In genomic region chr22:17565986-17566687, GRCh38 we compare ENCODE assay signal across 34 cellular contexts. TPM values are rescaled to one million over a fixed set of nuclear protein-coding genes. Genes with fewer than 3 reads are reported as not detected.
DNase-seq lines count a peak whose midpoint lies in the region; ATAC-seq and TF ChIP-seq lines count a peak whose summit lies in the region.
"Had no signal": no experiment of that assay in that cellular context is flagged by ENCODE, and none has a peak within 500 bp of the region (broad histone marks: within the 10 kb centered on the region; RNA-seq: fewer than 3 reads in every experiment).

No MANE protein-coding gene starts in this region.

- no peaks in the 10 kb centered on the region for H4K20me1 ChIP-seq in GM23338 (replicated peaks; ENCODE audit: insufficient read depth)

- TF ChIP-seq CTCF in GM23338 (conservative IDR thresholded peaks at IDR 0.05; ENCODE audit: low read depth in 2 of 2) (no peak), WTC11 (IDR thresholded peaks at IDR 0.05) (no peak), gastroesophageal sphincter (IDR thresholded peaks at IDR 0.05) (no peak), progenitor cell of endocrine pancreas (IDR thresholded peaks at IDR 0.05; ENCODE audit: unreplicated experiment) (no peak), mucosa of descending colon (IDR thresholded peaks at IDR 0.05) (no peak), foreskin keratinocyte (conservative IDR thresholded peaks at IDR 0.05) (no peak)

- H3K9me2 ChIP-seq in GM23338 (ENCODE audit: insufficient read depth): no peaks in the 10 kb centered on the region

- CTCF ChIA-PET in WTC11 (lab: Charles Lee): interaction anchor here (1.4 to 1.5 kb wide), 2 partner anchors 8 to 447 kb away, joined by 4 to 5 read pairs; no protein-coding TSS in a partner anchor

- H3K4me1 Mint-ChIP-seq in GM23338 (peaks cover 48% of the 10 kb centered on the region), WTC11 (peaks cover 43% of the 10 kb centered on the region), progenitor cell of endocrine pancreas (ENCODE audit: low read depth) (peaks cover 25% of the 10 kb centered on the region)
- H3K4me1 Mint-ChIP-seq: CD8-positive, alpha-beta memory T cell; immature natural killer cell had no signal

- no peak overlapping the region for H3K4me3 ChIP-seq in GM23338
- H3K4me3 ChIP-seq in gastroesophageal sphincter: no peak overlapping the region
- no peak overlapping the region for H3K4me3 ChIP-seq in mucosa of descending colon
- H3K4me3 ChIP-seq: left lung, MG63, skin epidermis, thyroid gland had no signal

- peaks cover 4% of the 10 kb centered on the region; the same call in 1 of the 2 replicates for H3F3A ChIP-seq in GM23338 (replicated peaks; ENCODE audit: low read depth)

- intact Hi-C loops in mucosa of descending colon (cut with DNase I, micrococcal nuclease): no loop called here

- peak overlapping the region; percentile 57 for H3K27ac Mint-ChIP-seq in GM23338
- H3K27ac Mint-ChIP-seq in WTC11: peak overlapping the region; percentile 12; the same call in 1 of the 2 replicates
- H3K27ac Mint-ChIP-seq in progenitor cell of endocrine pancreas: peak overlapping the region; percentile 60
- H3K27ac Mint-ChIP-seq: activated CD4-positive, alpha-beta memory T cell treated with anti-CD3 and anti-CD28 coated beads for 36 hours; activated T-cell treated with anti-CD3 and anti-CD28 coated beads, Interleukin-2, amount 50 U/mL, for 72 hours; immature natural killer cell had no signal

- H3K9me3 ChIP-seq in gastroesophageal sphincter (no peaks in the 10 kb centered on the region), mucosa of descending colon (no peaks in the 10 kb centered on the region)
- H3K9me3 ChIP-seq: BE2C, left lung, MG63, thyroid gland had no signal

- H3K4me2 ChIP-seq in GM23338: no peak overlapping the region

- no peaks in the 10 kb centered on the region for H3K27me3 ChIP-seq in GM23338 (ENCODE audit: insufficient read depth)
- H3K27me3 ChIP-seq in gastroesophageal sphincter: no peaks in the 10 kb centered on the region
- H3K27me3 ChIP-seq in foreskin keratinocyte: no peaks in the 10 kb centered on the region
- H3K27me3 ChIP-seq: BE2C, MG63, thyroid gland had no signal

- TF ChIP-seq EP300 in gastroesophageal sphincter (IDR thresholded peaks at IDR 0.05): no peak

- H3K4me1 ChIP-seq in GM23338 (ENCODE audit: insufficient read depth): peaks cover 42% of the 10 kb centered on the region
- H3K4me1 ChIP-seq in gastroesophageal sphincter: peaks cover 7 to 51% (median 22%) of the 10 kb centered on the region in 3 donors
- no peaks in the 10 kb centered on the region for H3K4me1 ChIP-seq in mucosa of descending colon (ENCODE audit: low read depth)
- H3K4me1 ChIP-seq in foreskin keratinocyte: no peaks in the 10 kb centered on the region
- H3K4me1 ChIP-seq: BE2C had no signal

- H3K27me3 Mint-ChIP-seq in GM23338 (ENCODE audit: insufficient read depth, low read depth, poor library complexity): peaks cover 38% of the 10 kb centered on the region
- no peaks in the 10 kb centered on the region for H3K27me3 Mint-ChIP-seq in WTC11 (ENCODE audit: low read depth)
- no peaks in the 10 kb centered on the region for H3K27me3 Mint-ChIP-seq in progenitor cell of endocrine pancreas

- ATAC-seq in GM23338: no peak
- ATAC-seq in WTC11: no peak
- ATAC-seq in gastroesophageal sphincter: no peak
- no peak for ATAC-seq in mucosa of descending colon
- ATAC-seq in foreskin keratinocyte: no peak
- no peak for ATAC-seq in GM18505 (IDR thresholded peaks at IDR 0.05; ENCODE audit: unreplicated experiment)
- ATAC-seq: activated T-cell treated with anti-CD3 and anti-CD28 coated beads, Interleukin-2, amount 50 U/mL, for 72 hours; left lung; PC-3; Right ventricle myocardium inferior; SK-N-SH treated with all-trans-retinoic acid at 6 μM for 48 hours had no signal

- no peak overlapping the region for H2AFZ ChIP-seq in GM23338

- no peaks in the 10 kb centered on the region for H3K79me2 ChIP-seq in GM23338 (replicated peaks; ENCODE audit: insufficient read depth)

- H3K36me3 ChIP-seq in GM23338 (ENCODE audit: insufficient read depth) (no peaks in the 10 kb centered on the region), gastroesophageal sphincter (no peaks in the 10 kb centered on the region), mucosa of descending colon (ENCODE audit: low read depth) (no peaks in the 10 kb centered on the region)
- H3K36me3 ChIP-seq: BE2C, left lung, MG63, thyroid gland had no signal

- TF ChIP-seq POLR2A in gastroesophageal sphincter (IDR thresholded peaks at IDR 0.05): no peak
- TF ChIP-seq POLR2A in GM18505 (IDR thresholded peaks at IDR 0.05; ENCODE audit: borderline replicate concordance, extremely low read depth, insufficient read depth, insufficient read length): no peak

- H3K27ac ChIP-seq in GM23338 (ENCODE audit: low read depth) (no peak overlapping the region), gastroesophageal sphincter (peak overlapping the region in 3 of 4 donors; percentile 74 to 90 (median 84)), foreskin keratinocyte (no peak overlapping the region)
- H3K27ac ChIP-seq: left lung, thyroid gland had no signal

- POLR2A ChIA-PET in WTC11 (lab: Charles Lee): interaction anchor here (0.7 kb wide), 1 partner anchor 291 kb away, joined by 4 read pairs; no protein-coding TSS in a partner anchor

- no peak for DNase-seq in GM23338 (ENCODE audit: low spot score)
- DNase-seq in WTC11 (ENCODE audit: low spot score): no peak
- no peak for DNase-seq in progenitor cell of endocrine pancreas (ENCODE audit: low spot score, unreplicated experiment)
- DNase-seq in mucosa of descending colon: no peak
- no peak for DNase-seq in foreskin keratinocyte
- DNase-seq in RKO (ENCODE audit: low spot score): no peak
- DNase-seq: activated CD4-positive, alpha-beta memory T cell treated with anti-CD3 and anti-CD28 coated beads for 36 hours; activated CD4-positive, CD25-positive, alpha-beta regulatory T cell treated with anti-CD3 and anti-CD28 coated beads, Interleukin-2, amount 50 U/mL, for 72 hours; activated T-cell treated with anti-CD3 and anti-CD28 coated beads, Interleukin-2, amount 50 U/mL, for 72 hours; BE2C; CD8-positive, alpha-beta memory T cell; DMS 273 treated with DMSO at 0.1 percent for 48 hours; GOT3; immature natural killer cell; KG1; left lung; mesendoderm; MG63; NCI-H1105 treated with DMSO at 0.1 percent for 48 hours; NCI-H187 treated with DMSO at 0.1 percent for 48 hours; NCI-H526; occipital lobe; PC-3; stimulated activated naive CD4-positive, alpha-beta T cell; T-helper 2 cell; thyroid gland had no signal

- H3K9me3 Mint-ChIP-seq in GM23338 (peaks cover 5% of the 10 kb centered on the region; the same call in 1 of the 3 replicates), WTC11 (no peaks in the 10 kb centered on the region), progenitor cell of endocrine pancreas (ENCODE audit: low read depth) (no peaks in the 10 kb centered on the region)
- H3K9me3 Mint-ChIP-seq: activated CD4-positive, alpha-beta memory T cell treated with anti-CD3 and anti-CD28 coated beads for 36 hours; activated T-cell treated with anti-CD3 and anti-CD28 coated beads, Interleukin-2, amount 50 U/mL, for 72 hours; CD8-positive, alpha-beta memory T cell; immature natural killer cell had no signal

- H3K4me3 Mint-ChIP-seq in GM23338 (no peak overlapping the region), WTC11 (no peak overlapping the region), progenitor cell of endocrine pancreas (ENCODE audit: low read depth) (no peak overlapping the region)
- H3K4me3 Mint-ChIP-seq: activated CD4-positive, alpha-beta memory T cell treated with anti-CD3 and anti-CD28 coated beads for 36 hours; activated T-cell treated with anti-CD3 and anti-CD28 coated beads, Interleukin-2, amount 50 U/mL, for 72 hours; CD8-positive, alpha-beta memory T cell; immature natural killer cell had no signal

- 90 to 93% methylated on average over 8 to 11 of the region's 19 CpGs for WGBS in gastroesophageal sphincter (ENCODE audit: low coverage in 1 of 2), 2 donors

- H3K36me3 Mint-ChIP-seq in GM23338 (ENCODE audit: low read depth) (peaks cover 10% of the 10 kb centered on the region), WTC11 (peaks cover 3% of the 10 kb centered on the region; the same call in 1 of the 2 replicates), progenitor cell of endocrine pancreas (ENCODE audit: insufficient read depth) (no peaks in the 10 kb centered on the region)
- H3K36me3 Mint-ChIP-seq: activated CD4-positive, alpha-beta memory T cell treated with anti-CD3 and anti-CD28 coated beads for 36 hours; CD8-positive, alpha-beta memory T cell; immature natural killer cell had no signal

TF ChIP-seq in GM23338, 12 proteins besides CTCF, POLR2A, EP300 and RAD21 (continues in another document):
- no peak for TF ChIP-seq JUNB (IDR thresholded peaks at IDR 0.05; ENCODE audit: unreplicated experiment)
- TF ChIP-seq NANOG (IDR thresholded peaks at IDR 0.05; ENCODE audit: borderline replicate concordance): no peak
- no peak for TF ChIP-seq STAT1 (IDR thresholded peaks at IDR 0.05; ENCODE audit: unreplicated experiment)
- TF ChIP-seq ZNF114 (CRISPR knock-in tag; IDR thresholded peaks at IDR 0.05): no peak

TF ChIP-seq in WTC11, 78 proteins besides CTCF, POLR2A, EP300 and RAD21 (continues in another document):
- no peak for TF ChIP-seq EMX1 (CRISPR knock-in tag; IDR thresholded peaks at IDR 0.05)
- no peak for TF ChIP-seq USF2 (CRISPR knock-in tag; IDR thresholded peaks at IDR 0.05)
- TF ChIP-seq NFYB (CRISPR knock-in tag; conservative IDR thresholded peaks at IDR 0.05; ENCODE audit: low read depth): no peak

RNA-seq across cellular contexts. Expression of gene SLC25A18, which starts 2.8 kb away (rescaled TPM):
- 0.47 and 1.9 TPM in 2 replicates for total RNA-seq in GM23338 (2014; rRNA removed; shearing (Covaris generic))
- polyA plus RNA-seq in GM23338 (2016; fragmentation: Nextera tagmentation; extraction: Ambion mirVana) (0.57 and 1.2 TPM in 2 replicates), foreskin keratinocyte (not detected in 2 replicates)
- total RNA-seq in WTC11 (2021) (0.69 to 2.1 TPM (median 1.0 TPM) in 3 replicates), gastroesophageal sphincter (1 to 10 TPM in 3 of 4 donors, under 1 TPM in 1; 0.93 to 5.3 (median 1.5) TPM), progenitor cell of endocrine pancreas (2.3 and 2.6 TPM in 2 replicates), mucosa of descending colon (1 to 10 TPM in 1 of 3 donors, under 1 TPM in 1, not detected in 1; 0.31 to 2.0 TPM), foreskin keratinocyte (not detected in 2 replicates)
- total RNA-seq: activated CD4-positive, alpha-beta memory T cell treated with anti-CD3 and anti-CD28 coated beads for 36 hours; activated T-cell treated with anti-CD3 and anti-CD28 coated beads, Interleukin-2, amount 50 U/mL, for 72 hours; CD8-positive, alpha-beta memory T cell; endothelial cell of umbilical vein; fibroblast of lung; pulmonary artery endothelial cell had no signal
- polyA plus RNA-seq: CD8-positive, alpha-beta memory T cell; endothelial cell of umbilical vein had no signal

Comparison
In these comparisons a context has a peak if more than half of its experiments do, and no peak if none do; other contexts are left out.
1. H3K27ac ChIP-seq: peak in gastroesophageal sphincter (3 of 4); none in GM23338 (single experiment) and foreskin keratinocyte (single experiment).
2. Peak in every context shown above with its lines, with median percentiles within 50 percentile points of each other: H3K27ac Mint-ChIP-seq.